Comparison of ENCODE assay signal across 21 cellular contexts in genomic region chr12:39581592-39581991, GRCh38. TPM values are rescaled to one million over a fixed set of nuclear protein-coding genes. Genes with fewer than 3 reads are reported as not detected.
DNase-seq lines count a peak whose midpoint lies in the region; ATAC-seq and TF ChIP-seq lines count a peak whose summit lies in the region.
"Had no signal": no experiment of that assay in that cellular context is flagged by ENCODE, and none has a peak within 500 bp of the region (broad histone marks: within the 10 kb centered on the region; RNA-seq: fewer than 3 reads in every experiment).

No MANE protein-coding gene starts in this region.

- intact Hi-C loops in CD14-positive monocyte (cut with micrococcal nuclease): no loop called here

- no peaks in the 10 kb centered on the region for H3K9me3 ChIP-seq in SK-N-MC (ENCODE audit: low read depth, low read length)
- no peaks in the 10 kb centered on the region for H3K9me3 ChIP-seq in fibroblast of lung (ENCODE audit: control insufficient read depth, insufficient read depth, low read depth, low read length)
- H3K9me3 ChIP-seq: adrenal gland, BLaER1, SJCRH30, spleen had no signal

- H3K36me3 Mint-ChIP-seq in CD14-positive monocyte (no peaks in the 10 kb centered on the region), glutamatergic neuron (ENCODE audit: unreplicated experiment) (no peaks in the 10 kb centered on the region)
- H3K36me3 Mint-ChIP-seq: type B pancreatic cell had no signal

- H3K4me3 Mint-ChIP-seq in CD14-positive monocyte (no peak overlapping the region), glutamatergic neuron (ENCODE audit: unreplicated experiment) (no peak overlapping the region)
- H3K4me3 Mint-ChIP-seq: central memory CD8-positive, alpha-beta T cell; HFFc6; stimulated activated effector memory CD8-positive, alpha-beta T cell treated with anti-CD3 and anti-CD28 coated beads, Interleukin-12 subunit alpha, Interleukin-12 subunit beta, amount 100 ng/mL, for 72 hours; type B pancreatic cell had no signal

- no peak overlapping the region for H2AFZ ChIP-seq in fibroblast of lung (ENCODE audit: low read length)

- H3K27me3 Mint-ChIP-seq in CD14-positive monocyte (ENCODE audit: low read depth in 3 of 3): peaks cover 0 to 5% (median 2%) of the 10 kb centered on the region in 3 donors
- no peaks in the 10 kb centered on the region for H3K27me3 Mint-ChIP-seq in glutamatergic neuron (ENCODE audit: unreplicated experiment)
- H3K27me3 Mint-ChIP-seq: central memory CD8-positive, alpha-beta T cell; type B pancreatic cell had no signal

- ATAC-seq in GM18498 (IDR thresholded peaks at IDR 0.05; ENCODE audit: unreplicated experiment) (no peak), HG03565 (IDR thresholded peaks at IDR 0.05; ENCODE audit: unreplicated experiment) (no peak)
- ATAC-seq: stimulated activated effector memory CD8-positive, alpha-beta T cell treated with anti-CD3 and anti-CD28 coated beads, Interleukin-12 subunit alpha, Interleukin-12 subunit beta, amount 100 ng/mL, for 72 hours had no signal

- no peak overlapping the region for H3K4me2 ChIP-seq in fibroblast of lung (ENCODE audit: extremely low read depth, insufficient read depth, low read length)
- H3K4me2 ChIP-seq: BLaER1 had no signal

- H3K4me1 Mint-ChIP-seq in CD14-positive monocyte (no peaks in the 10 kb centered on the region), glutamatergic neuron (ENCODE audit: low read depth, unreplicated experiment) (no peaks in the 10 kb centered on the region)
- H3K4me1 Mint-ChIP-seq: central memory CD8-positive, alpha-beta T cell; stimulated activated effector memory CD8-positive, alpha-beta T cell treated with anti-CD3 and anti-CD28 coated beads, Interleukin-12 subunit alpha, Interleukin-12 subunit beta, amount 100 ng/mL, for 72 hours had no signal

- TF ChIP-seq CTCF in fibroblast of lung (conservative IDR thresholded peaks at IDR 0.05 in 1 of 2, IDR thresholded peaks at IDR 0.05 in 1 of 2; ENCODE audit: low read depth in 1 of 2, low read length in 2 of 2) (no peak), CD14-positive monocyte (IDR thresholded peaks at IDR 0.05) (no peak), glutamatergic neuron (IDR thresholded peaks at IDR 0.05; ENCODE audit: partially characterized antibody, unreplicated experiment) (no peak)

- DNase-seq in HT1080 (ENCODE audit: low read depth) (peak; percentile 37), SK-N-MC (ENCODE audit: low read depth, low spot score) (peak; percentile 12), fibroblast of lung (ENCODE audit: low read depth in 2 of 2) (peak; percentile 3 to 79), skeletal muscle cell (ENCODE audit: low read depth) (peak; percentile 18), CD14-positive monocyte (ENCODE audit: low spot score) (no peak), glutamatergic neuron (no peak)
- DNase-seq: activated CD4-positive, alpha-beta T cell treated with anti-CD3 and anti-CD28 coated beads for 1 hour; effector memory CD4-positive, alpha-beta T cell; HFFc6; NCI-H187 treated with DMSO at 0.1 percent for 48 hours; NCI-H446; SJCRH30; spleen; T-helper 9 cell had no signal

- H3K36me3 ChIP-seq in SK-N-MC (ENCODE audit: insufficient read depth, low read length): no peaks in the 10 kb centered on the region
- H3K36me3 ChIP-seq in fibroblast of lung (ENCODE audit: control insufficient read depth, insufficient read depth, low read length): no peaks in the 10 kb centered on the region
- H3K36me3 ChIP-seq: adrenal gland, BLaER1, SJCRH30 had no signal

- peak overlapping the region; percentile 46; the same call in 1 of the 2 replicates for H3K27ac ChIP-seq in SK-N-MC
- no peak overlapping the region for H3K27ac ChIP-seq in fibroblast of lung (ENCODE audit: insufficient read depth, low read length)
- H3K27ac ChIP-seq: adrenal gland, BLaER1, SJCRH30, spleen had no signal

- H4K20me1 ChIP-seq in fibroblast of lung (ENCODE audit: control insufficient read depth, extremely low read depth, insufficient read depth, low read length): no peaks in the 10 kb centered on the region
- H4K20me1 ChIP-seq: BLaER1 had no signal

- H3K27me3 ChIP-seq in fibroblast of lung (ENCODE audit: control insufficient read depth, insufficient read depth, low read length): no peaks in the 10 kb centered on the region
- H3K27me3 ChIP-seq: adrenal gland, BLaER1, SJCRH30, spleen had no signal

- no peaks in the 10 kb centered on the region for H3K79me2 ChIP-seq in fibroblast of lung (ENCODE audit: control insufficient read depth, insufficient read depth, low read length)

- H3K27ac Mint-ChIP-seq in CD14-positive monocyte (no peak overlapping the region), glutamatergic neuron (ENCODE audit: unreplicated experiment) (no peak overlapping the region)
- H3K27ac Mint-ChIP-seq: HFFc6; stimulated activated effector memory CD8-positive, alpha-beta T cell treated with anti-CD3 and anti-CD28 coated beads, Interleukin-12 subunit alpha, Interleukin-12 subunit beta, amount 100 ng/mL, for 72 hours; type B pancreatic cell had no signal

- H3K9ac ChIP-seq in SK-N-MC (ENCODE audit: insufficient read length) (peak overlapping the region; percentile 3), fibroblast of lung (ENCODE audit: insufficient read depth, low read length) (no peak overlapping the region)
- H3K9ac ChIP-seq: BLaER1 had no signal

- H3K4me1 ChIP-seq in fibroblast of lung (ENCODE audit: control insufficient read depth, extremely low read depth, insufficient read depth, low read length): no peaks in the 10 kb centered on the region
- H3K4me1 ChIP-seq: SJCRH30, spleen had no signal

- H3K9me3 Mint-ChIP-seq in CD14-positive monocyte (no peaks in the 10 kb centered on the region), glutamatergic neuron (ENCODE audit: unreplicated experiment) (no peaks in the 10 kb centered on the region)
- H3K9me3 Mint-ChIP-seq: central memory CD8-positive, alpha-beta T cell; stimulated activated effector memory CD8-positive, alpha-beta T cell treated with anti-CD3 and anti-CD28 coated beads, Interleukin-12 subunit alpha, Interleukin-12 subunit beta, amount 100 ng/mL, for 72 hours; type B pancreatic cell had no signal

- H3K4me3 ChIP-seq in SK-N-MC (no peak overlapping the region; the same call in 1 of the 2 replicates), fibroblast of lung (replicated peaks in 1 of 4; ENCODE audit: control extremely low read depth in 1 of 4, insufficient read depth in 1 of 4, low read depth in 3 of 4, low read length in 4 of 4) (no peak overlapping the region), skeletal muscle cell (ENCODE audit: low read depth, low read length) (no peak overlapping the region)
- H3K4me3 ChIP-seq: adrenal gland, BLaER1, SJCRH30, spleen had no signal

RNA-seq across cellular contexts. Expression of gene ABCD2, which starts 38.0 kb away (rescaled TPM):
- 0.03 and 0.05 TPM in 2 replicates for total RNA-seq in HT1080 (2014; rRNA removed; shearing (Covaris generic))
- polyA plus RNA-seq in HT1080 (2015; cell fraction: cytosol; rRNA removed): 0.02 and 0.06 TPM in 2 replicates
- polyA plus RNA-seq in HT1080 (2015; cell fraction: nucleus; rRNA removed): 0.02 and 0.07 TPM in 2 replicates
- total RNA-seq in fibroblast of lung (under 0.01 and 0.33 TPM in 2 replicates), glutamatergic neuron (ENCODE audit: unreplicated experiment) (4.2 TPM)
- polyA plus RNA-seq in fibroblast of lung (0.03 and 0.14 TPM in 2 replicates), CD14-positive monocyte (not detected)
- 0.05 and 0.13 TPM in 2 replicates for polyA plus RNA-seq in fibroblast of lung (2012)
- not detected in 2 replicates for polyA minus RNA-seq in fibroblast of lung (ENCODE audit: low replicate concordance)
- total RNA-seq: HFFc6 had no signal

Comparison
In these comparisons a context has a peak if more than half of its experiments do, and no peak if none do; other contexts are left out.
1. DNase-seq: peak in HT1080 (single experiment), SK-N-MC (single experiment), fibroblast of lung (2 of 2) and skeletal muscle cell (single experiment); none in CD14-positive monocyte (single experiment) and glutamatergic neuron (single experiment).